In genomic region chr10:62459072-62459471, GRCh38 we compare ENCODE assay signal across 17 cellular contexts.
DNase-seq lines count a peak whose midpoint lies in the region; ATAC-seq and TF ChIP-seq lines count a peak whose summit lies in the region.
"Had no signal": no experiment of that assay in that cellular context is flagged by ENCODE, and none has a peak within 500 bp of the region (broad histone marks: within the 10 kb centered on the region; RNA-seq: fewer than 3 reads in every experiment).

No MANE protein-coding gene starts in this region.

- H3K4me1 ChIP-seq in mesodermal cell (ENCODE audit: control insufficient read depth, insufficient read depth, low read length, poor library complexity, severe bottlenecking), result peaks cover 8% of the 10 kb centered on the region

- H3K27ac ChIP-seq in mesodermal cell (ENCODE audit: low read depth, low read length, severe bottlenecking), result peak overlapping the region; percentile 16
- H3K27ac ChIP-seq: esophagus squamous epithelium had no signal

- H3K4me3 ChIP-seq in AG09309 (ENCODE audit: control insufficient read depth, low read depth, low read length) (no peak overlapping the region), mesodermal cell (ENCODE audit: extremely low read depth, insufficient read depth, low read length, poor library complexity, severe bottlenecking) (no peak overlapping the region)
- H3K4me3 ChIP-seq: esophagus squamous epithelium, spleen had no signal

- peak; percentile 55 for DNase-seq in AG09309 (ENCODE audit: low read depth)
- DNase-seq in HT1080 (ENCODE audit: low read depth), result peak; percentile 62
- peak; percentile 9 for DNase-seq in dermis blood vessel endothelial cell
- no peak for DNase-seq in activated CD4-positive, alpha-beta T cell treated with anti-CD3 and anti-CD28 coated beads, Interleukin-2, amount 50 U/mL, for 48 hours
- no peak for DNase-seq in NCI-H2171 treated with DMSO at 0.1 percent for 48 hours (lab: John Stamatoyannopoulos, UW)
- no peak for DNase-seq in pons (ENCODE audit: low spot score)
- DNase-seq: activated CD4-positive, CD25-positive, alpha-beta regulatory T cell treated with anti-CD3 and anti-CD28 coated beads, Interleukin-2, amount 50 U/mL, for 72 hours; activated naive CD8-positive, alpha-beta T cell treated with anti-CD3 and anti-CD28 coated beads for 36 hours; DMS 273 treated with DMSO at 0.1 percent for 48 hours; esophagus squamous epithelium; NCI-H2029; NCI-H526; nucleus accumbens; spleen had no signal

- ATAC-seq in HG03521 (IDR thresholded peaks at IDR 0.05; ENCODE audit: unreplicated experiment), result no peak
- ATAC-seq: HCT116 had no signal

- no peak for TF ChIP-seq CTCF in AG09309 (IDR thresholded peaks at IDR 0.05; ENCODE audit: control insufficient read depth, insufficient read depth, low read depth, low read length, missing control alignments)

- WGBS in mesodermal cell (ENCODE audit: insufficient coverage in 2 of 2), 2 experiments, result no CpG with 5 or more reads among the region's 1 CpG

- no peaks in the 10 kb centered on the region for H3K9me3 ChIP-seq in mesodermal cell (ENCODE audit: control insufficient read depth, low read length)
- H3K9me3 ChIP-seq: esophagus squamous epithelium, spleen had no signal

- no peaks in the 10 kb centered on the region for H3K36me3 ChIP-seq in mesodermal cell (ENCODE audit: control insufficient read depth, insufficient read depth, low read length)
- H3K36me3 ChIP-seq: esophagus squamous epithelium, spleen had no signal

Comparison
In these comparisons a context has a peak if more than half of its experiments do, and no peak if none do; other contexts are left out.
1. DNase-seq: peak in AG09309 (single experiment), HT1080 (single experiment) and dermis blood vessel endothelial cell (single experiment); none in activated CD4-positive, alpha-beta T cell treated with anti-CD3 and anti-CD28 coated beads, Interleukin-2, amount 50 U/mL, for 48 hours (0 of 2), NCI-H2171 treated with DMSO at 0.1 percent for 48 hours (single experiment) and pons (single experiment).